ENCODE assay signal across 8 cellular contexts in the genomic region with DNA sequence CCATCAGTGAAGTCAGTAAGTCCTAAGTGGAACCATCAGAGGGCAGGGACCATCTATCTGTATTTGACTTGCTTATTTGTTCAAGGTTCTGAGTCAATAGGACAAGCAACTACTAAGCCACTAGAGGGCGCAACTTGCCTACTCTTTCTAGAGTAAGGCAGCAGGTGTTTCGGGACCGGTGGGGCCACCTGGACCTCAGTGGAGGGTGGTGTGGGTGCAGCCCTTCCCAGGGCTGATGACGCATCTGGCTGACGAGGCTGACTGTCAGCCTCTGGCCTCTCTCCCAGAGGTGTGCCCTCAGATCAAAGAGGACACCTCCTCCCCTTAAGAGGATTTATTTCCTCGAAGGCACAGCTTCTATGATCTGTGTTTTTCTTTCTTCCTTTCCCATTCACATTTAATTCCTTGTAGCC. TPM values are rescaled to one million over a fixed set of nuclear protein-coding genes. Genes with fewer than 3 reads are reported as not detected.
DNase-seq lines count a peak whose midpoint lies in the region; ATAC-seq and TF ChIP-seq lines count a peak whose summit lies in the region.

No MANE protein-coding gene starts in this region.

- no peak overlapping the region for H3K9ac ChIP-seq in parathyroid adenoma

- H3K27me3 ChIP-seq in parathyroid adenoma (ENCODE audit: control insufficient read depth, insufficient read depth, low read length) (no peaks in the 10 kb centered on the region), uterus (no peaks in the 10 kb centered on the region)

- H3K4me1 ChIP-seq in parathyroid adenoma: no peaks in the 10 kb centered on the region
- no peaks in the 10 kb centered on the region for H3K4me1 ChIP-seq in uterus

- H2AFZ ChIP-seq in parathyroid adenoma: no peak overlapping the region

- no peak for TF ChIP-seq POLR2A in uterus (IDR thresholded peaks at IDR 0.05)

- H3K79me2 ChIP-seq in parathyroid adenoma: no peaks in the 10 kb centered on the region

- ATAC-seq in HG02588 (IDR thresholded peaks at IDR 0.05; ENCODE audit: unreplicated experiment) (peak; percentile 70), SK-N-SH treated with all-trans-retinoic acid at 6 μM for 48 hours (peak; percentile 98)

- no peaks in the 10 kb centered on the region for H3K9me3 ChIP-seq in parathyroid adenoma (ENCODE audit: control insufficient read depth, low read length)
- no peaks in the 10 kb centered on the region for H3K9me3 ChIP-seq in uterus

- H3K4me3 ChIP-seq in parathyroid adenoma (ENCODE audit: low read depth, low read length) (no peak overlapping the region), uterus (no peak overlapping the region)

- H3K27ac Mint-ChIP-seq in activated naive CD4-positive, alpha-beta T cell treated with anti-CD3 and anti-CD28 coated beads for 36 hours: peak overlapping the region; percentile 0

- H3K36me3 Mint-ChIP-seq in activated naive CD4-positive, alpha-beta T cell treated with anti-CD3 and anti-CD28 coated beads for 36 hours (ENCODE audit: low read depth): peaks cover 6% of the 10 kb centered on the region

- H3K27me3 Mint-ChIP-seq in activated naive CD4-positive, alpha-beta T cell treated with anti-CD3 and anti-CD28 coated beads for 36 hours (ENCODE audit: low read depth): no peaks in the 10 kb centered on the region

- intact Hi-C loops in activated naive CD4-positive, alpha-beta T cell treated with anti-CD3 and anti-CD28 coated beads for 36 hours (cut with micrococcal nuclease): loop anchor here (1.0 to 10.0 kb wide), 7 partner anchors 15 to 785 kb away; a partner anchor contains a TSS
- intact Hi-C loops in uterus (cut with DNase I; ENCODE audit: low total_unique reads): no loop called here

- H3K4me2 ChIP-seq in parathyroid adenoma (ENCODE audit: low read length): no peak overlapping the region

- no peaks in the 10 kb centered on the region for H3K36me3 ChIP-seq in parathyroid adenoma (ENCODE audit: control insufficient read depth, insufficient read depth, low read length)
- no peaks in the 10 kb centered on the region for H3K36me3 ChIP-seq in uterus

- H3K4me1 Mint-ChIP-seq in activated naive CD4-positive, alpha-beta T cell treated with anti-CD3 and anti-CD28 coated beads for 36 hours (ENCODE audit: low read depth): peaks cover 20% of the 10 kb centered on the region

- peak; percentile 71 for DNase-seq in GF-D8 (lab: John Stamatoyannopoulos, UW)
- DNase-seq in NCI-H1417 (lab: John Stamatoyannopoulos, UW): peak; percentile 92 to 99 (median 97)
- DNase-seq in activated naive CD4-positive, alpha-beta T cell treated with anti-CD3 and anti-CD28 coated beads for 36 hours: peak; percentile 95
- peak; percentile 95 for DNase-seq in glomerular visceral epithelial cell (ENCODE audit: extremely low spot score)
- peak; percentile 60 to 88 for DNase-seq in uterus

- CTCF ChIA-PET in activated naive CD4-positive, alpha-beta T cell treated with anti-CD3 and anti-CD28 coated beads for 36 hours (lab: Charles Lee): interaction anchor here (0.6 to 3.8 kb wide), 19 partner anchors 9 to 286 kb away, joined by 3 to 25 read pairs (median 4); no protein-coding TSS in a partner anchor

- TF ChIP-seq CTCF in parathyroid adenoma (IDR thresholded peaks at IDR 0.05): peak; percentile 70
- peak; percentile 70 to 80 (median 73) for TF ChIP-seq CTCF in uterus (IDR thresholded peaks at IDR 0.05)

- H3K4me3 Mint-ChIP-seq in activated naive CD4-positive, alpha-beta T cell treated with anti-CD3 and anti-CD28 coated beads for 36 hours: no peak overlapping the region

- H3K9me3 Mint-ChIP-seq in activated naive CD4-positive, alpha-beta T cell treated with anti-CD3 and anti-CD28 coated beads for 36 hours: no peaks in the 10 kb centered on the region

- peak overlapping the region; percentile 27 for H3K27ac ChIP-seq in parathyroid adenoma
- H3K27ac ChIP-seq in uterus: no peak overlapping the region

TF ChIP-seq in SK-N-SH treated with all-trans-retinoic acid at 6 μM for 48 hours, 23 proteins besides CTCF, POLR2A, EP300 and RAD21:
- peak; percentile 69; the same call in 1 of the 2 replicates for TF ChIP-seq SNAI2 (CRISPR knock-in tag; IDR thresholded peaks at IDR 0.05)
- TF ChIP-seq GLIS3 (CRISPR knock-in tag; IDR thresholded peaks at IDR 0.05): no peak

RNA-seq across cellular contexts. Expression of a gene that starts 6.6 kb away (rescaled TPM):
- total RNA-seq in activated naive CD4-positive, alpha-beta T cell treated with anti-CD3 and anti-CD28 coated beads for 36 hours: 10 to 100 TPM; 13.3 to 13.7 TPM
- 1 to 10 TPM; 2.6 to 7.3 (median 5.2) TPM for total RNA-seq in uterus

RNA-seq across cellular contexts. Expression of a gene that starts 15.1 kb away (rescaled TPM):
- total RNA-seq in activated naive CD4-positive, alpha-beta T cell treated with anti-CD3 and anti-CD28 coated beads for 36 hours: 10 to 100 TPM; 16.4 to 19.6 TPM
- 10 to 100 TPM in 3 of 4 donors, 1 to 10 TPM in 1; 3.8 to 18.7 (median 14.9) TPM for total RNA-seq in uterus
